Comparison of ENCODE assay signal across 27 cellular contexts in the genomic region with DNA sequence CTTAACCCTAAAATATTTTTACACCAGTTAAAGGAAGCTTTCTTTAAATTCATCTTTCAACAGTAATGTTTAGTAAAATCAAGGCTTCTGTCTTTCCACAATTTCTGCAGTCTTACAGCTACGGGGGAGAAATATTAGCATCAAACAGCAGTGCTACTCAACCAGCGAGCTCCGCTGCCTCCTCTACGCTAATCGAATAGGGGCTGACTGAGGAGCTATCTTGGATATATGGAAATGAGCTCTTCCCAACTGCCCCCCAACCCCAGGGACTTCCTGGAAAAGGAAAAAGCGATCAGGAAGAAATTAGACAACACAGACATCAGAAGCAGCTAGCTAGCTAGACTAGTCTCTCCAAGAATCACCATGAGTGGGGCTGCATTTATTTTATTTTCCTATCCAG. TPM values are rescaled to one million over a fixed set of nuclear protein-coding genes. Genes with fewer than 3 reads are reported as not detected.
"Had no signal": no experiment of that assay in that cellular context is flagged by ENCODE, and none has a peak within 500 bp of the region (broad histone marks: within the 10 kb centered on the region; RNA-seq: fewer than 3 reads in every experiment).

No MANE protein-coding gene starts in this region.

- H3K4me1 Mint-ChIP-seq: activated CD4-positive, alpha-beta T cell treated with anti-CD3 and anti-CD28 coated beads, Interleukin-2, amount 10 ng/mL, durations not matched to agents 24 days and 14 days had no signal

- H3K36me3 Mint-ChIP-seq: activated naive CD4-positive, alpha-beta T cell treated with anti-CD3 and anti-CD28 coated beads, Interleukin-2, amount 50 U/mL, for 24 hours had no signal

- H3K4me3 ChIP-seq: hepatocyte, skin epidermis, testis, uterus had no signal

- H3K27me3 ChIP-seq: testis had no signal

- H3K27ac Mint-ChIP-seq: activated CD4-positive, alpha-beta memory T cell treated with anti-CD3 and anti-CD28 coated beads, Interleukin-2, amount 10 ng/mL, durations not matched to agents 7 days and 5 days; activated CD4-positive, alpha-beta T cell treated with anti-CD3 and anti-CD28 coated beads, Interleukin-2, amount 10 ng/mL, durations not matched to agents 24 days and 14 days; activated naive CD4-positive, alpha-beta T cell treated with anti-CD3 and anti-CD28 coated beads, Interleukin-2, amount 50 U/mL, for 24 hours; activated naive CD8-positive, alpha-beta T cell treated with anti-CD3 and anti-CD28 coated beads, Interleukin-2, amount 50 U/mL, for 24 hours; activated T-cell treated with anti-CD3 and anti-CD28 coated beads, Interleukin-2, amount 50 U/mL, for 24 hours had no signal

- H3K9me3 Mint-ChIP-seq: activated CD4-positive, alpha-beta memory T cell treated with anti-CD3 and anti-CD28 coated beads, Interleukin-2, amount 10 ng/mL, durations not matched to agents 7 days and 5 days had no signal

- H3K36me3 ChIP-seq: uterus had no signal

- H3K9me3 ChIP-seq: testis, uterus had no signal

- DNase-seq: activated CD4-positive, alpha-beta memory T cell treated with anti-CD3 and anti-CD28 coated beads, Interleukin-2, amount 10 ng/mL, durations not matched to agents 7 days and 5 days; activated CD4-positive, alpha-beta T cell treated with anti-CD3 and anti-CD28 coated beads, Interleukin-2, amount 10 ng/mL, durations not matched to agents 24 days and 14 days; activated CD8-positive, alpha-beta memory T cell treated with anti-CD3 and anti-CD28 coated beads, Interleukin-2, amount 50 U/mL, for 48 hours; activated naive CD8-positive, alpha-beta T cell treated with anti-CD3 and anti-CD28 coated beads, Interleukin-2, amount 50 U/mL, for 24 hours; activated T-cell treated with anti-CD3 and anti-CD28 coated beads, Interleukin-2, amount 50 U/mL, for 24 hours; amygdala; caudate nucleus; left cardiac atrium; mammary epithelial cell; posterior cingulate gyrus; stimulated activated CD4-positive, alpha-beta T cell treated with anti-CD3 and anti-CD28 coated beads, Interleukin-12 subunit alpha, Interleukin-12 subunit beta, amount 100 ng/mL, for 4 hours; stimulated activated CD4-positive, alpha-beta T cell treated with anti-CD3 and anti-CD28 coated beads, Interleukin-4, amount 100 ng/mL, for 1 hour; stimulated activated naive CD8-positive, alpha-beta T cell treated with anti-CD3 and anti-CD28 coated beads, Interleukin-15, Interleukin-2, amounts not matched to agents 100 U/mL and 50 U/mL, for 24 hours; T-helper 9 cell; testis; trophoblast cell; uterus had no signal

- ATAC-seq: activated CD4-positive, CD25-positive, alpha-beta regulatory T cell treated with anti-CD3 and anti-CD28 coated beads, Interleukin-2, amount 50 U/mL, for 24 hours; activated naive CD8-positive, alpha-beta T cell treated with anti-CD3 and anti-CD28 coated beads, Interleukin-2, amount 50 U/mL, for 24 hours; left cardiac atrium; sciatic nerve; stimulated activated naive CD8-positive, alpha-beta T cell treated with anti-CD3 and anti-CD28 coated beads, Interleukin-15, Interleukin-2, amounts not matched to agents 100 U/mL and 50 U/mL, for 24 hours had no signal

- H3K4me3 Mint-ChIP-seq: activated CD4-positive, alpha-beta memory T cell treated with anti-CD3 and anti-CD28 coated beads, Interleukin-2, amount 10 ng/mL, durations not matched to agents 7 days and 5 days; activated CD4-positive, alpha-beta T cell treated with anti-CD3 and anti-CD28 coated beads, Interleukin-2, amount 10 ng/mL, durations not matched to agents 24 days and 14 days; activated naive CD4-positive, alpha-beta T cell treated with anti-CD3 and anti-CD28 coated beads, Interleukin-2, amount 50 U/mL, for 24 hours; activated naive CD8-positive, alpha-beta T cell treated with anti-CD3 and anti-CD28 coated beads, Interleukin-2, amount 50 U/mL, for 24 hours; activated T-cell treated with anti-CD3 and anti-CD28 coated beads, Interleukin-2, amount 50 U/mL, for 24 hours had no signal

- H3K27ac ChIP-seq: hepatocyte, skin epidermis, testis, uterus, VCaP had no signal

- H3K4me1 ChIP-seq: testis had no signal

RNA-seq across cellular contexts. Expression of gene NKX6-1, which starts 7.7 kb away (rescaled TPM):
- total RNA-seq: activated CD4-positive, alpha-beta memory T cell treated with anti-CD3 and anti-CD28 coated beads, Interleukin-2, amount 10 ng/mL, durations not matched to agents 7 days and 5 days; activated CD4-positive, alpha-beta T cell treated with anti-CD3 and anti-CD28 coated beads, Interleukin-2, amount 10 ng/mL, durations not matched to agents 24 days and 14 days; hepatocyte; left cardiac atrium; mammary epithelial cell; mucosa of gallbladder; sciatic nerve; T-helper 1 cell treated with Interleukin-12 subunit alpha and Interleukin-12 subunit beta and Interleukin-4 antibody, amounts not matched to agents 30 ng/mL and 1 ng/mL, for 36 hours; uterus had no signal
- polyA plus RNA-seq: hepatocyte, keratinocyte, liver, mammary epithelial cell had no signal
